In genomic region chr2:36812196-36812595, GRCh38 we compare ENCODE assay signal across 13 cellular contexts.
A peak's percentile ranks its signal among the peaks of the same experiment; 100 is the strongest.
DNase-seq lines count a peak whose midpoint lies in the region; ATAC-seq and TF ChIP-seq lines count a peak whose summit lies in the region.
"Had no signal": no experiment of that assay in that cellular context is flagged by ENCODE, and none has a peak within 500 bp of the region (broad histone marks: within the 10 kb centered on the region; RNA-seq: fewer than 3 reads in every experiment).

No MANE protein-coding gene starts in this region.

- H4K20me1 ChIP-seq in Karpas-422 (ENCODE audit: insufficient read depth, low read depth, low read length) (no peaks in the 10 kb centered on the region), MM.1S (ENCODE audit: insufficient read depth, low read length) (no peaks in the 10 kb centered on the region)

- no peaks in the 10 kb centered on the region for H3K27me3 Mint-ChIP-seq in natural killer cell treated with Interleukin-12 subunit alpha and Interleukin-12 subunit beta and Interleukin-15 and Interleukin-18, amount 100 ng/mL, for 72 hours

- no peaks in the 10 kb centered on the region for H3K9me3 Mint-ChIP-seq in natural killer cell treated with Interleukin-12 subunit alpha and Interleukin-12 subunit beta and Interleukin-15 and Interleukin-18, amount 100 ng/mL, for 72 hours

- H3K27me3 ChIP-seq in Karpas-422 (ENCODE audit: low read length): no peaks in the 10 kb centered on the region
- H3K27me3 ChIP-seq in right lobe of liver: no peaks in the 10 kb centered on the region
- no peaks in the 10 kb centered on the region for H3K27me3 ChIP-seq in MM.1S (replicated peaks; ENCODE audit: insufficient read depth, low read length)
- H3K27me3 ChIP-seq: tibial artery had no signal

- WGBS in right lobe of liver (ENCODE audit: insufficient coverage, low coverage, low lambda C conversion rate, missing lambda C conversion rate): 20% methylated on average over 1 of the region's 6 CpGs

- H3K36me3 ChIP-seq in Karpas-422 (ENCODE audit: insufficient read depth, low read length) (no peaks in the 10 kb centered on the region), right lobe of liver (no peaks in the 10 kb centered on the region), MM.1S (replicated peaks; ENCODE audit: insufficient read depth, low read length) (no peaks in the 10 kb centered on the region)
- H3K36me3 ChIP-seq: tibial artery had no signal

- H3F3A ChIP-seq in MM.1S (ENCODE audit: insufficient read depth, low read length): no peaks in the 10 kb centered on the region

- H2AFZ ChIP-seq in Karpas-422 (ENCODE audit: low read length) (no peak overlapping the region), MM.1S (ENCODE audit: low read length) (no peak overlapping the region)

- no peak overlapping the region for H3K27ac Mint-ChIP-seq in natural killer cell treated with Interleukin-12 subunit alpha and Interleukin-12 subunit beta and Interleukin-15 and Interleukin-18, amount 100 ng/mL, for 72 hours

- H3K4me3 Mint-ChIP-seq in natural killer cell treated with Interleukin-12 subunit alpha and Interleukin-12 subunit beta and Interleukin-15 and Interleukin-18, amount 100 ng/mL, for 72 hours: no peak overlapping the region

- no peak for TF ChIP-seq POLR2A in right lobe of liver (IDR thresholded peaks at IDR 0.05)

- H3K79me2 ChIP-seq in Karpas-422 (ENCODE audit: low read length) (no peaks in the 10 kb centered on the region), MM.1S (ENCODE audit: low read length) (no peaks in the 10 kb centered on the region)

- H3K27ac ChIP-seq in Karpas-422 (ENCODE audit: low read length): no peak overlapping the region
- H3K27ac ChIP-seq in right lobe of liver: no peak overlapping the region
- H3K27ac ChIP-seq in MM.1S (ENCODE audit: low read length): no peak overlapping the region
- H3K27ac ChIP-seq: tibial artery had no signal

- H3K4me2 ChIP-seq in Karpas-422 (ENCODE audit: low read depth, low read length, poor library complexity, severe bottlenecking): no peak overlapping the region
- no peak overlapping the region for H3K4me2 ChIP-seq in MM.1S (ENCODE audit: low read depth, low read length)

- peak; percentile 51 for DNase-seq in ELF-1 (ENCODE audit: low read depth, low spot score)
- DNase-seq in Karpas-422: peak; percentile 47
- DNase-seq in cardiac fibroblast (ENCODE audit: low read depth in 2 of 2): no peak
- peak in 1 of 3 donors; percentile 20 for DNase-seq in right lobe of liver
- no peak for DNase-seq in activated CD8-positive, alpha-beta memory T cell treated with anti-CD3 and anti-CD28 coated beads, Interleukin-2, amount 50 U/mL, for 4 hours
- DNase-seq in MM.1S: no peak
- no peak for DNase-seq in natural killer cell treated with Interleukin-12 subunit alpha and Interleukin-12 subunit beta and Interleukin-15 and Interleukin-18, amount 100 ng/mL, for 72 hours (ENCODE audit: low spot score)
- DNase-seq: activated CD4-positive, alpha-beta T cell treated with anti-CD3 and anti-CD28 coated beads, Interleukin-2, amount 50 U/mL, for 48 hours; left colon; NCI-H2029; SIG-M5; tibial artery had no signal

- H3K9me3 ChIP-seq in Karpas-422 (ENCODE audit: low read length) (no peaks in the 10 kb centered on the region), right lobe of liver (no peaks in the 10 kb centered on the region), MM.1S (replicated peaks; ENCODE audit: insufficient read depth, low read length) (no peaks in the 10 kb centered on the region)
- H3K9me3 ChIP-seq: tibial artery had no signal

- intact Hi-C loops in right lobe of liver (cut with DNase I): no loop called here

- H3K4me1 ChIP-seq in Karpas-422 (ENCODE audit: low read length) (peaks cover 5% of the 10 kb centered on the region), right lobe of liver (no peaks in the 10 kb centered on the region), MM.1S (ENCODE audit: low read length) (no peaks in the 10 kb centered on the region)
- H3K4me1 ChIP-seq: tibial artery had no signal

- H3K9me2 ChIP-seq in Karpas-422 (replicated peaks; ENCODE audit: insufficient read depth, low read length) (no peaks in the 10 kb centered on the region), MM.1S (replicated peaks; ENCODE audit: insufficient read depth, low read length) (no peaks in the 10 kb centered on the region)

- H3K9ac ChIP-seq in Karpas-422 (ENCODE audit: low read length) (no peak overlapping the region), MM.1S (ENCODE audit: low read length) (no peak overlapping the region)

- peaks cover 6 to 11% of the 10 kb centered on the region in 2 donors for H3K4me1 Mint-ChIP-seq in natural killer cell treated with Interleukin-12 subunit alpha and Interleukin-12 subunit beta and Interleukin-15 and Interleukin-18, amount 100 ng/mL, for 72 hours (ENCODE audit: low read depth in 2 of 2)

- H3K4me3 ChIP-seq in Karpas-422 (ENCODE audit: low read length) (no peak overlapping the region), cardiac fibroblast (replicated peaks in 1 of 2; ENCODE audit: low read depth in 2 of 2, low read length in 2 of 2) (no peak overlapping the region), right lobe of liver (no peak overlapping the region), MM.1S (ENCODE audit: low read length) (no peak overlapping the region)
- H3K4me3 ChIP-seq: tibial artery had no signal

- no peaks in the 10 kb centered on the region for H3K36me3 Mint-ChIP-seq in natural killer cell treated with Interleukin-12 subunit alpha and Interleukin-12 subunit beta and Interleukin-15 and Interleukin-18, amount 100 ng/mL, for 72 hours

- peak; percentile 40 for TF ChIP-seq CTCF in cardiac fibroblast (IDR thresholded peaks at IDR 0.05; ENCODE audit: low read depth, low read length)
- TF ChIP-seq CTCF in right lobe of liver (IDR thresholded peaks at IDR 0.05): peak in 2 of 4 donors; percentile 18 to 39
- no peak for TF ChIP-seq CTCF in MM.1S (IDR thresholded peaks at IDR 0.05; ENCODE audit: low read length)

- peak; percentile 45 to 75 (median 66) for ATAC-seq in right lobe of liver
- ATAC-seq in natural killer cell treated with Interleukin-12 subunit alpha and Interleukin-12 subunit beta and Interleukin-15 and Interleukin-18, amount 100 ng/mL, for 72 hours: no peak
- ATAC-seq in HG02870 (IDR thresholded peaks at IDR 0.05; ENCODE audit: unreplicated experiment): no peak
- ATAC-seq: left colon had no signal

Comparison
In these comparisons a context has a peak if more than half of its experiments do, and no peak if none do; other contexts are left out.
1. DNase-seq: peak in ELF-1 (single experiment) and Karpas-422 (single experiment); none in cardiac fibroblast (0 of 2), activated CD8-positive, alpha-beta memory T cell treated with anti-CD3 and anti-CD28 coated beads, Interleukin-2, amount 50 U/mL, for 4 hours (single experiment), MM.1S (single experiment) and natural killer cell treated with Interleukin-12 subunit alpha and Interleukin-12 subunit beta and Interleukin-15 and Interleukin-18, amount 100 ng/mL, for 72 hours (single experiment).
2. ATAC-seq: peak in right lobe of liver (4 of 4); none in natural killer cell treated with Interleukin-12 subunit alpha and Interleukin-12 subunit beta and Interleukin-15 and Interleukin-18, amount 100 ng/mL, for 72 hours (0 of 2) and HG02870 (single experiment).